1 cellular context compared by ENCODE assay signal in genomic region chr14:31781578-31781977, GRCh38.
TF ChIP-seq lines count a peak whose summit lies in the region.

No MANE protein-coding gene starts in this region.

TF ChIP-seq in HEK293, 187 proteins besides CTCF, POLR2A, EP300 and RAD21 (continued from another document):
- TF ChIP-seq ZNF398 (tag by site-specific recombination; IDR thresholded peaks at IDR 0.05) (no peak), ATF2 (tag by site-specific recombination; IDR thresholded peaks at IDR 0.05; ENCODE audit: low read depth) (no peak), BCL11A (tag by site-specific recombination; IDR thresholded peaks at IDR 0.05; ENCODE audit: low read depth) (no peak), ZNF48 (tag by site-specific recombination; IDR thresholded peaks at IDR 0.05) (no peak), ZNF416 (tag by site-specific recombination; IDR thresholded peaks at IDR 0.05) (no peak), ZNF610 (tag by site-specific recombination; IDR thresholded peaks at IDR 0.05; ENCODE audit: borderline replicate concordance) (0 out of 2 replicates have a peak, but pooled peaks have one; percentile 24)
